Comparison of ENCODE assay signal across 26 cellular contexts in the genomic region with DNA sequence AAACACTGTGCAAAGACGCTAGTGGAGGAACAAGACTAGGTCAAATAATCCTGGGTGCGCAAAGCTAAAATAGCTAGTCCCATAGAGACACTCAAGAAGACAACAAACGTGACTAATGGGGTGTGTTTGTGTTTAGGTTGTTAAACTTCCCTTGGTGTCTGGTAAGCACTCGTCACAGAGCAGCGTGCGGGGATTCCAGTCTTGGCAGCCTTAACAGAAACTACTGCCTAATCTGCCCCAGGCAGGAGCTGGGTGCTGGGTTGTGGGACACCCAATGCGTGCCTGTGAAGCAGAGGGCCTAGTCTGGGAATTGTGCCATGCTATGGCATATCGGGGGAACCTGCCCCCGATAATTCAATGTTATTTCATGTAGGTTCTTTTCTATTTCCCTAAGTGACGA. TPM values are rescaled to one million over a fixed set of nuclear protein-coding genes. Genes with fewer than 3 reads are reported as not detected.
"Had no signal": no experiment of that assay in that cellular context is flagged by ENCODE, and none has a peak within 500 bp of the region (broad histone marks: within the 10 kb centered on the region; RNA-seq: fewer than 3 reads in every experiment).

No MANE protein-coding gene starts in this region.

- H3K36me3 ChIP-seq: adrenal gland, SJCRH30 had no signal

- H3K9me3 ChIP-seq: adrenal gland, body of pancreas, SK-N-SH had no signal

- H3K4me1 ChIP-seq: adrenal gland, body of pancreas, SJCRH30 had no signal

- H3K27ac ChIP-seq: adrenal gland, body of pancreas, SJCRH30 had no signal

- ATAC-seq: activated CD8-positive, alpha-beta T cell treated with anti-CD3 and anti-CD28 coated beads, Interleukin-2, amount 10 ng/mL, durations not matched to agents 7 days and 5 days; activated naive CD4-positive, alpha-beta T cell treated with anti-CD3 and anti-CD28 coated beads, Interleukin-2, amount 50 U/mL, for 72 hours; body of pancreas; Panc1 had no signal

- H3K27me3 ChIP-seq: adrenal gland, body of pancreas, SJCRH30 had no signal

- DNase-seq: activated CD4-positive, alpha-beta T cell treated with anti-CD3 and anti-CD28 coated beads, Interleukin-2, amount 10 ng/mL, durations not matched to agents 24 days and 14 days; activated CD4-positive, alpha-beta T cell treated with anti-CD3 and anti-CD28 coated beads, Interleukin-2, amount 50 U/mL, for 48 hours; activated CD8-positive, alpha-beta T cell treated with anti-CD3 and anti-CD28 coated beads, Interleukin-2, amount 10 ng/mL, durations not matched to agents 7 days and 5 days; activated gamma-delta T cell; activated naive CD4-positive, alpha-beta T cell treated with Interleukin-2 at 50 U/mL for 16 hours; activated T-cell treated with anti-CD3 and anti-CD28 coated beads, Interleukin-2, amount 50 U/mL, for 24 hours; adrenal gland; body of pancreas; caudate nucleus; cerebellar nuclear complex; Karpas-422; KBM-7; MM.1S; MV-4-11; NCI-H1092; NCI-H187 treated with DMSO at 0.1 percent for 48 hours; NCI-H2081; NCI-H345; NCI-H524 treated with DMSO at 0.1 percent for 48 hours; SHP77; SJCRH30; SK-N-SH had no signal

- H3K9ac ChIP-seq: SK-N-SH had no signal

- H3K4me3 ChIP-seq: adrenal gland, body of pancreas, SJCRH30 had no signal

RNA-seq across cellular contexts. Expression of a gene that starts 10.8 kb away (rescaled TPM):
- total RNA-seq: RPMI7951, SJCRH30 had no signal

RNA-seq across cellular contexts. Expression of a gene that starts 52.1 kb away (rescaled TPM):
- total RNA-seq: activated CD4-positive, alpha-beta T cell treated with anti-CD3 and anti-CD28 coated beads, Interleukin-2, amount 10 ng/mL, durations not matched to agents 24 days and 14 days; astrocyte; RPMI7951; SJCRH30 had no signal
